1 cellular context compared by ENCODE assay signal in the genomic region with DNA sequence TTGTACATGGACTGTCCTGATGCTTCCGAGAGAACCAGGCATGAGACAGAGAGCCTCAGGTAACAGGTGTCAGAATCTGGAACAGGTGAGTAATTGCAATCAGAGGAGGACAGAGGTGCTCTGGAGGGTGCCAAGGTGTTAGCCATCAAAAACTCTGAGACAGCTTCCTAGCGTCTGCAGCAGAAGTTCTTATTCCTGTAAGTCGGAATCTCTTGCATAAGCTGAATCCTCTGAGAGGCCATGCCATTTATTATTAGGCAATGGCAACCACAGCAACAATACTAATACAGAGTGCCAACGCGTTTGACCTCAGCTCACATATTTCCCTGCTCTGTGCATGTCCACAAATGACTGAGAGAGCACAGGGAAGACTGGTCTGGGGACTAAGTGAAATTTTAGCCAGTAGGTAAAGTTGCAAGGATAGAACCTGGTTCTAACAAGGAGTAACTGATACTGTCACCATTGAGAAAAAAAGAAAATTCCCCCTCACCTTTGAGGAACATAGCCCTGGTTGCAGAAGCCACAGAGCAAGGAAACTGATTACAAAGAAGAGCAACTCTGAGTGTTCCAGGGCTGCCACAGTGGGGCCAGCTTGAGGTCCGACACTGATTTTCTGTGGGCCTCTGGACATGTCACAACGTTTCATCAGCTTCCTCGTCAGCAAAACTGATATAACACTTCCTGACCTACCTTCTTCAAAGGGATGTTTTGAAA.
TF ChIP-seq lines count a peak whose summit lies in the region.

No MANE protein-coding gene starts in this region.

TF ChIP-seq in HepG2, 621 proteins besides CTCF, POLR2A, EP300 and RAD21 (continued from another document and continues in another):
- TF ChIP-seq, protein P1, sequence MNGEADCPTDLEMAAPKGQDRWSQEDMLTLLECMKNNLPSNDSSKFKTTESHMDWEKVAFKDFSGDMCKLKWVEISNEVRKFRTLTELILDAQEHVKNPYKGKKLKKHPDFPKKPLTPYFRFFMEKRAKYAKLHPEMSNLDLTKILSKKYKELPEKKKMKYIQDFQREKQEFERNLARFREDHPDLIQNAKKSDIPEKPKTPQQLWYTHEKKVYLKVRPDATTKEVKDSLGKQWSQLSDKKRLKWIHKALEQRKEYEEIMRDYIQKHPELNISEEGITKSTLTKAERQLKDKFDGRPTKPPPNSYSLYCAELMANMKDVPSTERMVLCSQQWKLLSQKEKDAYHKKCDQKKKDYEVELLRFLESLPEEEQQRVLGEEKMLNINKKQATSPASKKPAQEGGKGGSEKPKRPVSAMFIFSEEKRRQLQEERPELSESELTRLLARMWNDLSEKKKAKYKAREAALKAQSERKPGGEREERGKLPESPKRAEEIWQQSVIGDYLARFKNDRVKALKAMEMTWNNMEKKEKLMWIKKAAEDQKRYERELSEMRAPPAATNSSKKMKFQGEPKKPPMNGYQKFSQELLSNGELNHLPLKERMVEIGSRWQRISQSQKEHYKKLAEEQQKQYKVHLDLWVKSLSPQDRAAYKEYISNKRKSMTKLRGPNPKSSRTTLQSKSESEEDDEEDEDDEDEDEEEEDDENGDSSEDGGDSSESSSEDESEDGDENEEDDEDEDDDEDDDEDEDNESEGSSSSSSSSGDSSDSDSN (CRISPR knock-in tag; IDR thresholded peaks at IDR 0.05): peak; percentile 35; the same call in 1 of the 2 replicates
- no peak for TF ChIP-seq ZSCAN20 (CRISPR knock-in tag; IDR thresholded peaks at IDR 0.05; ENCODE audit: borderline replicate concordance)
- no peak for TF ChIP-seq MTA1 (CRISPR knock-in tag; IDR thresholded peaks at IDR 0.05; ENCODE audit: borderline replicate concordance)
- no peak for TF ChIP-seq RBFOX2 (IDR thresholded peaks at IDR 0.05; ENCODE audit: low read depth, low read length)
- no peak for TF ChIP-seq ZNF747 (CRISPR knock-in tag; IDR thresholded peaks at IDR 0.05; ENCODE audit: borderline replicate concordance)
- TF ChIP-seq FOXP1 (IDR thresholded peaks at IDR 0.05): no peak
- TF ChIP-seq FOXP1 (CRISPR knock-in tag; IDR thresholded peaks at IDR 0.05): no peak
- TF ChIP-seq ZZZ3 (CRISPR knock-in tag; IDR thresholded peaks at IDR 0.05; ENCODE audit: borderline replicate concordance): no peak
- no peak for TF ChIP-seq SMAD1 (CRISPR knock-in tag; IDR thresholded peaks at IDR 0.05; ENCODE audit: borderline replicate concordance, low read depth)
- TF ChIP-seq SAP130 (CRISPR knock-in tag; IDR thresholded peaks at IDR 0.05; ENCODE audit: low read depth): peak; percentile 55
- no peak for TF ChIP-seq CAMTA2 (CRISPR knock-in tag; IDR thresholded peaks at IDR 0.05; ENCODE audit: borderline replicate concordance)
- no peak for TF ChIP-seq ADNP (CRISPR knock-in tag; IDR thresholded peaks at IDR 0.05)
- TF ChIP-seq ZNF670 (CRISPR knock-in tag; IDR thresholded peaks at IDR 0.05; ENCODE audit: borderline replicate concordance): no peak
- no peak for TF ChIP-seq ZNF441 (CRISPR knock-in tag; IDR thresholded peaks at IDR 0.05; ENCODE audit: borderline replicate concordance)
- TF ChIP-seq SKI (IDR thresholded peaks at IDR 0.05; ENCODE audit: partially characterized antibody): no peak
- TF ChIP-seq IKZF1 (IDR thresholded peaks at IDR 0.05): no peak
- TF ChIP-seq, protein P2, sequence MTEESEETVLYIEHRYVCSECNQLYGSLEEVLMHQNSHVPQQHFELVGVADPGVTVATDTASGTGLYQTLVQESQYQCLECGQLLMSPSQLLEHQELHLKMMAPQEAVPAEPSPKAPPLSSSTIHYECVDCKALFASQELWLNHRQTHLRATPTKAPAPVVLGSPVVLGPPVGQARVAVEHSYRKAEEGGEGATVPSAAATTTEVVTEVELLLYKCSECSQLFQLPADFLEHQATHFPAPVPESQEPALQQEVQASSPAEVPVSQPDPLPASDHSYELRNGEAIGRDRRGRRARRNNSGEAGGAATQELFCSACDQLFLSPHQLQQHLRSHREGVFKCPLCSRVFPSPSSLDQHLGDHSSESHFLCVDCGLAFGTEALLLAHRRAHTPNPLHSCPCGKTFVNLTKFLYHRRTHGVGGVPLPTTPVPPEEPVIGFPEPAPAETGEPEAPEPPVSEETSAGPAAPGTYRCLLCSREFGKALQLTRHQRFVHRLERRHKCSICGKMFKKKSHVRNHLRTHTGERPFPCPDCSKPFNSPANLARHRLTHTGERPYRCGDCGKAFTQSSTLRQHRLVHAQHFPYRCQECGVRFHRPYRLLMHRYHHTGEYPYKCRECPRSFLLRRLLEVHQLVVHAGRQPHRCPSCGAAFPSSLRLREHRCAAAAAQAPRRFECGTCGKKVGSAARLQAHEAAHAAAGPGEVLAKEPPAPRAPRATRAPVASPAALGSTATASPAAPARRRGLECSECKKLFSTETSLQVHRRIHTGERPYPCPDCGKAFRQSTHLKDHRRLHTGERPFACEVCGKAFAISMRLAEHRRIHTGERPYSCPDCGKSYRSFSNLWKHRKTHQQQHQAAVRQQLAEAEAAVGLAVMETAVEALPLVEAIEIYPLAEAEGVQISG (CRISPR knock-in tag; IDR thresholded peaks at IDR 0.05): no peak
- no peak for TF ChIP-seq AGO2 (optimal IDR thresholded peaks at IDR 0.05; ENCODE audit: low read depth, low read length)
- TF ChIP-seq DNMT1 (CRISPR knock-in tag; IDR thresholded peaks at IDR 0.05): no peak
- TF ChIP-seq KLF12 (CRISPR knock-in tag; IDR thresholded peaks at IDR 0.05; ENCODE audit: borderline replicate concordance): no peak
- peak; percentile 55 for TF ChIP-seq ZFY (CRISPR knock-in tag; IDR thresholded peaks at IDR 0.05)
- TF ChIP-seq NCOA2 (CRISPR knock-in tag; IDR thresholded peaks at IDR 0.05): peak; percentile 82
- peak; percentile 33 for TF ChIP-seq SMC3 (IDR thresholded peaks at IDR 0.05; ENCODE audit: low read length)
- no peak for TF ChIP-seq ISX (CRISPR knock-in tag; conservative IDR thresholded peaks at IDR 0.05)
- no peak for TF ChIP-seq PRMT3 (CRISPR knock-in tag; IDR thresholded peaks at IDR 0.05; ENCODE audit: borderline replicate concordance, low read depth)
- TF ChIP-seq MBD4 (IDR thresholded peaks at IDR 0.05; ENCODE audit: borderline replicate concordance, low read length): 0 out of 2 replicates have a peak, but pooled peaks have one; percentile 14
- TF ChIP-seq ZBTB8A (CRISPR knock-in tag; IDR thresholded peaks at IDR 0.05; ENCODE audit: borderline replicate concordance, low read depth): no peak
- TF ChIP-seq, protein P3, sequence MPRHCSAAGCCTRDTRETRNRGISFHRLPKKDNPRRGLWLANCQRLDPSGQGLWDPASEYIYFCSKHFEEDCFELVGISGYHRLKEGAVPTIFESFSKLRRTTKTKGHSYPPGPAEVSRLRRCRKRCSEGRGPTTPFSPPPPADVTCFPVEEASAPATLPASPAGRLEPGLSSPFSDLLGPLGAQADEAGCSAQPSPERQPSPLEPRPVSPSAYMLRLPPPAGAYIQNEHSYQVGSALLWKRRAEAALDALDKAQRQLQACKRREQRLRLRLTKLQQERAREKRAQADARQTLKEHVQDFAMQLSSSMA (CRISPR knock-in tag; IDR thresholded peaks at IDR 0.05): 0 out of 2 replicates have a peak, but pooled peaks have one; percentile 50
- no peak for TF ChIP-seq ZC3H13 (CRISPR knock-in tag; IDR thresholded peaks at IDR 0.05)
- TF ChIP-seq ZNF326 (CRISPR knock-in tag; IDR thresholded peaks at IDR 0.05; ENCODE audit: borderline replicate concordance): no peak
- TF ChIP-seq, protein P4, sequence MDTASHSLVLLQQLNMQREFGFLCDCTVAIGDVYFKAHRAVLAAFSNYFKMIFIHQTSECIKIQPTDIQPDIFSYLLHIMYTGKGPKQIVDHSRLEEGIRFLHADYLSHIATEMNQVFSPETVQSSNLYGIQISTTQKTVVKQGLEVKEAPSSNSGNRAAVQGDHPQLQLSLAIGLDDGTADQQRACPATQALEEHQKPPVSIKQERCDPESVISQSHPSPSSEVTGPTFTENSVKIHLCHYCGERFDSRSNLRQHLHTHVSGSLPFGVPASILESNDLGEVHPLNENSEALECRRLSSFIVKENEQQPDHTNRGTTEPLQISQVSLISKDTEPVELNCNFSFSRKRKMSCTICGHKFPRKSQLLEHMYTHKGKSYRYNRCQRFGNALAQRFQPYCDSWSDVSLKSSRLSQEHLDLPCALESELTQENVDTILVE (CRISPR knock-in tag; IDR thresholded peaks at IDR 0.05): 0 out of 2 replicates have a peak, but pooled peaks have one; percentile 31
- TF ChIP-seq ZNF550 (CRISPR knock-in tag; IDR thresholded peaks at IDR 0.05; ENCODE audit: borderline replicate concordance): no peak
- no peak for TF ChIP-seq HDAC1 (CRISPR knock-in tag; IDR thresholded peaks at IDR 0.05)
- TF ChIP-seq ZNF564 (CRISPR knock-in tag; IDR thresholded peaks at IDR 0.05): no peak
- no peak for TF ChIP-seq HNF4G (IDR thresholded peaks at IDR 0.05; ENCODE audit: borderline replicate concordance, low read depth, low read length)
- no peak for TF ChIP-seq HNF4G (CRISPR knock-in tag; IDR thresholded peaks at IDR 0.05; ENCODE audit: borderline replicate concordance, low read depth)
- no peak for TF ChIP-seq ZNF101 (CRISPR knock-in tag; IDR thresholded peaks at IDR 0.05; ENCODE audit: borderline replicate concordance, low read depth)
- TF ChIP-seq PHF20 (CRISPR knock-in tag; IDR thresholded peaks at IDR 0.05): no peak
- TF ChIP-seq, protein P5, sequence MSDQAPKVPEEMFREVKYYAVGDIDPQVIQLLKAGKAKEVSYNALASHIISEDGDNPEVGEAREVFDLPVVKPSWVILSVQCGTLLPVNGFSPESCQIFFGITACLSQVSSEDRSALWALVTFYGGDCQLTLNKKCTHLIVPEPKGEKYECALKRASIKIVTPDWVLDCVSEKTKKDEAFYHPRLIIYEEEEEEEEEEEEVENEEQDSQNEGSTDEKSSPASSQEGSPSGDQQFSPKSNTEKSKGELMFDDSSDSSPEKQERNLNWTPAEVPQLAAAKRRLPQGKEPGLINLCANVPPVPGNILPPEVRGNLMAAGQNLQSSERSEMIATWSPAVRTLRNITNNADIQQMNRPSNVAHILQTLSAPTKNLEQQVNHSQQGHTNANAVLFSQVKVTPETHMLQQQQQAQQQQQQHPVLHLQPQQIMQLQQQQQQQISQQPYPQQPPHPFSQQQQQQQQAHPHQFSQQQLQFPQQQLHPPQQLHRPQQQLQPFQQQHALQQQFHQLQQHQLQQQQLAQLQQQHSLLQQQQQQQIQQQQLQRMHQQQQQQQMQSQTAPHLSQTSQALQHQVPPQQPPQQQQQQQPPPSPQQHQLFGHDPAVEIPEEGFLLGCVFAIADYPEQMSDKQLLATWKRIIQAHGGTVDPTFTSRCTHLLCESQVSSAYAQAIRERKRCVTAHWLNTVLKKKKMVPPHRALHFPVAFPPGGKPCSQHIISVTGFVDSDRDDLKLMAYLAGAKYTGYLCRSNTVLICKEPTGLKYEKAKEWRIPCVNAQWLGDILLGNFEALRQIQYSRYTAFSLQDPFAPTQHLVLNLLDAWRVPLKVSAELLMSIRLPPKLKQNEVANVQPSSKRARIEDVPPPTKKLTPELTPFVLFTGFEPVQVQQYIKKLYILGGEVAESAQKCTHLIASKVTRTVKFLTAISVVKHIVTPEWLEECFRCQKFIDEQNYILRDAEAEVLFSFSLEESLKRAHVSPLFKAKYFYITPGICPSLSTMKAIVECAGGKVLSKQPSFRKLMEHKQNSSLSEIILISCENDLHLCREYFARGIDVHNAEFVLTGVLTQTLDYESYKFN (CRISPR knock-in tag; conservative IDR thresholded peaks at IDR 0.05): peak; percentile 45
- TF ChIP-seq NFYB (CRISPR knock-in tag; IDR thresholded peaks at IDR 0.05): no peak
- TF ChIP-seq HOXA9 (CRISPR knock-in tag; IDR thresholded peaks at IDR 0.05; ENCODE audit: borderline replicate concordance): no peak
- TF ChIP-seq ZNF143 (CRISPR knock-in tag; IDR thresholded peaks at IDR 0.05): no peak
- no peak for TF ChIP-seq KDM1A (CRISPR knock-in tag; IDR thresholded peaks at IDR 0.05)
- TF ChIP-seq ZNF792 (CRISPR knock-in tag; IDR thresholded peaks at IDR 0.05): 0 out of 2 replicates have a peak, but pooled peaks have one; percentile 35
- no peak for TF ChIP-seq MIXL1 (CRISPR knock-in tag; IDR thresholded peaks at IDR 0.05)
- no peak for TF ChIP-seq MXI1 (IDR thresholded peaks at IDR 0.05; ENCODE audit: borderline replicate concordance, low read depth, low read length)
- TF ChIP-seq ZNF83 (CRISPR knock-in tag; IDR thresholded peaks at IDR 0.05; ENCODE audit: borderline replicate concordance): no peak
- no peak for TF ChIP-seq MIER2 (CRISPR knock-in tag; IDR thresholded peaks at IDR 0.05)
- TF ChIP-seq, protein P6, sequence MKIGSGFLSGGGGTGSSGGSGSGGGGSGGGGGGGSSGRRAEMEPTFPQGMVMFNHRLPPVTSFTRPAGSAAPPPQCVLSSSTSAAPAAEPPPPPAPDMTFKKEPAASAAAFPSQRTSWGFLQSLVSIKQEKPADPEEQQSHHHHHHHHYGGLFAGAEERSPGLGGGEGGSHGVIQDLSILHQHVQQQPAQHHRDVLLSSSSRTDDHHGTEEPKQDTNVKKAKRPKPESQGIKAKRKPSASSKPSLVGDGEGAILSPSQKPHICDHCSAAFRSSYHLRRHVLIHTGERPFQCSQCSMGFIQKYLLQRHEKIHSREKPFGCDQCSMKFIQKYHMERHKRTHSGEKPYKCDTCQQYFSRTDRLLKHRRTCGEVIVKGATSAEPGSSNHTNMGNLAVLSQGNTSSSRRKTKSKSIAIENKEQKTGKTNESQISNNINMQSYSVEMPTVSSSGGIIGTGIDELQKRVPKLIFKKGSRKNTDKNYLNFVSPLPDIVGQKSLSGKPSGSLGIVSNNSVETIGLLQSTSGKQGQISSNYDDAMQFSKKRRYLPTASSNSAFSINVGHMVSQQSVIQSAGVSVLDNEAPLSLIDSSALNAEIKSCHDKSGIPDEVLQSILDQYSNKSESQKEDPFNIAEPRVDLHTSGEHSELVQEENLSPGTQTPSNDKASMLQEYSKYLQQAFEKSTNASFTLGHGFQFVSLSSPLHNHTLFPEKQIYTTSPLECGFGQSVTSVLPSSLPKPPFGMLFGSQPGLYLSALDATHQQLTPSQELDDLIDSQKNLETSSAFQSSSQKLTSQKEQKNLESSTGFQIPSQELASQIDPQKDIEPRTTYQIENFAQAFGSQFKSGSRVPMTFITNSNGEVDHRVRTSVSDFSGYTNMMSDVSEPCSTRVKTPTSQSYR (CRISPR knock-in tag; IDR thresholded peaks at IDR 0.05; ENCODE audit: borderline replicate concordance): no peak
- peak; percentile 60; the same call in 1 of the 2 replicates for TF ChIP-seq SMAD3 (CRISPR knock-in tag; IDR thresholded peaks at IDR 0.05)
- no peak for TF ChIP-seq ZBTB20 (CRISPR knock-in tag; IDR thresholded peaks at IDR 0.05; ENCODE audit: borderline replicate concordance, low read depth)
- TF ChIP-seq HNF4A (CRISPR knock-in tag; IDR thresholded peaks at IDR 0.05): peak; percentile 35; the same call in 1 of the 2 replicates
- TF ChIP-seq, protein P7, sequence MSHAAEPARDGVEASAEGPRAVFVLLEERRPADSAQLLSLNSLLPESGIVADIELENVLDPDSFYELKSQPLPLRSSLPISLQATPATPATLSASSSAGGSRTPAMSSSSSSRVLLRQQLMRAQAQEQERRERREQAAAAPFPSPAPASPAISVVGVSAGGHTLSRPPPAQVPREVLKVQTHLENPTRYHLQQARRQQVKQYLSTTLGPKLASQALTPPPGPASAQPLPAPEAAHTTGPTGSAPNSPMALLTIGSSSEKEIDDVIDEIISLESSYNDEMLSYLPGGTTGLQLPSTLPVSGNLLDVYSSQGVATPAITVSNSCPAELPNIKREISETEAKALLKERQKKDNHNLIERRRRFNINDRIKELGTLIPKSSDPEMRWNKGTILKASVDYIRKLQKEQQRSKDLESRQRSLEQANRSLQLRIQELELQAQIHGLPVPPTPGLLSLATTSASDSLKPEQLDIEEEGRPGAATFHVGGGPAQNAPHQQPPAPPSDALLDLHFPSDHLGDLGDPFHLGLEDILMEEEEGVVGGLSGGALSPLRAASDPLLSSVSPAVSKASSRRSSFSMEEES (CRISPR knock-in tag; IDR thresholded peaks at IDR 0.05): no peak; the same call in 1 of the 2 replicates
- no peak for TF ChIP-seq KDM5A (IDR thresholded peaks at IDR 0.05; ENCODE audit: borderline replicate concordance, low read length)
- TF ChIP-seq MLLT10 (CRISPR knock-in tag; IDR thresholded peaks at IDR 0.05): no peak
- TF ChIP-seq RCOR2 (CRISPR knock-in tag; IDR thresholded peaks at IDR 0.05): no peak
